Comparison of ENCODE assay signal across 3 cellular contexts in the genomic region with DNA sequence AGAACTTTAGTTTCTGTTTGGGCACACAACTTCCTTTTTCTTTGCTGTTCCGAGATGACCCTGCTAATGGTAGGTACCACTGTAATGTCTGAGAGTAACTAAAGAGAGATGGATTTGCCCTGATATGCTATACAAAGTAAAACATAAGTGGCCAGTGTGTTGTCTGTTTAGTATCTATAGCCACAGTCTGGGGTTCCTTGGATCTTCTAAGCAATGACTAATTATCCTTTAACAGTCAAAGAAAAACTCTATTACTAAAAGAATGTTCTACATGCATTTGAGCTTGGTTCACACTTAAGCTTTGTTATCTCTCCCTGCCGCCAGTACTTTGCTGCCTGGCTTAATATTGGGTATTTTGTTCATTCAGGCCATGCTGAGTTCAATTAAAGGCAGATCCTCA.
TF ChIP-seq lines count a peak whose summit lies in the region.

No MANE protein-coding gene starts in this region.

TF ChIP-seq in SK-N-SH treated with all-trans-retinoic acid at 6 μM for 48 hours, 23 proteins besides CTCF, POLR2A, EP300 and RAD21 (continues in another document):
- TF ChIP-seq, protein P1, sequence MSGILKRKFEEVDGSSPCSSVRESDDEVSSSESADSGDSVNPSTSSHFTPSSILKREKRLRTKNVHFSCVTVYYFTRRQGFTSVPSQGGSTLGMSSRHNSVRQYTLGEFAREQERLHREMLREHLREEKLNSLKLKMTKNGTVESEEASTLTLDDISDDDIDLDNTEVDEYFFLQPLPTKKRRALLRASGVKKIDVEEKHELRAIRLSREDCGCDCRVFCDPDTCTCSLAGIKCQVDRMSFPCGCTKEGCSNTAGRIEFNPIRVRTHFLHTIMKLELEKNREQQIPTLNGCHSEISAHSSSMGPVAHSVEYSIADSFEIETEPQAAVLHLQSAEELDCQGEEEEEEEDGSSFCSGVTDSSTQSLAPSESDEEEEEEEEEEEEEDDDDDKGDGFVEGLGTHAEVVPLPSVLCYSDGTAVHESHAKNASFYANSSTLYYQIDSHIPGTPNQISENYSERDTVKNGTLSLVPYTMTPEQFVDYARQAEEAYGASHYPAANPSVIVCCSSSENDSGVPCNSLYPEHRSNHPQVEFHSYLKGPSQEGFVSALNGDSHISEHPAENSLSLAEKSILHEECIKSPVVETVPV (CRISPR knock-in tag; IDR thresholded peaks at IDR 0.05), result no peak
- TF ChIP-seq, protein P2, sequence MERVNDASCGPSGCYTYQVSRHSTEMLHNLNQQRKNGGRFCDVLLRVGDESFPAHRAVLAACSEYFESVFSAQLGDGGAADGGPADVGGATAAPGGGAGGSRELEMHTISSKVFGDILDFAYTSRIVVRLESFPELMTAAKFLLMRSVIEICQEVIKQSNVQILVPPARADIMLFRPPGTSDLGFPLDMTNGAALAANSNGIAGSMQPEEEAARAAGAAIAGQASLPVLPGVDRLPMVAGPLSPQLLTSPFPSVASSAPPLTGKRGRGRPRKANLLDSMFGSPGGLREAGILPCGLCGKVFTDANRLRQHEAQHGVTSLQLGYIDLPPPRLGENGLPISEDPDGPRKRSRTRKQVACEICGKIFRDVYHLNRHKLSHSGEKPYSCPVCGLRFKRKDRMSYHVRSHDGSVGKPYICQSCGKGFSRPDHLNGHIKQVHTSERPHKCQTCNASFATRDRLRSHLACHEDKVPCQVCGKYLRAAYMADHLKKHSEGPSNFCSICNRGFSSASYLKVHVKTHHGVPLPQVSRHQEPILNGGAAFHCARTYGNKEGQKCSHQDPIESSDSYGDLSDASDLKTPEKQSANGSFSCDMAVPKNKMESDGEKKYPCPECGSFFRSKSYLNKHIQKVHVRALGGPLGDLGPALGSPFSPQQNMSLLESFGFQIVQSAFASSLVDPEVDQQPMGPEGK (CRISPR knock-in tag; IDR thresholded peaks at IDR 0.05; ENCODE audit: borderline replicate concordance), result no peak
- no peak for TF ChIP-seq ZFP30 (CRISPR knock-in tag; IDR thresholded peaks at IDR 0.05)
- TF ChIP-seq, protein P3, sequence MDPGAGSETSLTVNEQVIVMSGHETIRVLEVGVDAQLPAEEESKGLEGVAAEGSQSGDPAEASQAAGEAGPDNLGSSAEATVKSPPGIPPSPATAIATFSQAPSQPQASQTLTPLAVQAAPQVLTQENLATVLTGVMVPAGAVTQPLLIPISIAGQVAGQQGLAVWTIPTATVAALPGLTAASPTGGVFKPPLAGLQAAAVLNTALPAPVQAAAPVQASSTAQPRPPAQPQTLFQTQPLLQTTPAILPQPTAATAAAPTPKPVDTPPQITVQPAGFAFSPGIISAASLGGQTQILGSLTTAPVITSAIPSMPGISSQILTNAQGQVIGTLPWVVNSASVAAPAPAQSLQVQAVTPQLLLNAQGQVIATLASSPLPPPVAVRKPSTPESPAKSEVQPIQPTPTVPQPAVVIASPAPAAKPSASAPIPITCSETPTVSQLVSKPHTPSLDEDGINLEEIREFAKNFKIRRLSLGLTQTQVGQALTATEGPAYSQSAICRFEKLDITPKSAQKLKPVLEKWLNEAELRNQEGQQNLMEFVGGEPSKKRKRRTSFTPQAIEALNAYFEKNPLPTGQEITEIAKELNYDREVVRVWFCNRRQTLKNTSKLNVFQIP (CRISPR knock-in tag; IDR thresholded peaks at IDR 0.05; ENCODE audit: borderline replicate concordance, low read depth), result no peak
- no peak for TF ChIP-seq ZC3H10 (CRISPR knock-in tag; IDR thresholded peaks at IDR 0.05)

TF ChIP-seq in SK-N-SH, 30 proteins besides CTCF, POLR2A, EP300 and RAD21:
- TF ChIP-seq RCOR1 (IDR thresholded peaks at IDR 0.05; ENCODE audit: low read length), result no peak
TF ChIP-seq in SK-N-SH: peak in this region for 0.

TF ChIP-seq in H1, 55 proteins besides CTCF, POLR2A, EP300 and RAD21:
- TF ChIP-seq TAF1 (IDR thresholded peaks at IDR 0.05; ENCODE audit: low read depth, low read length) (no peak), RFX5 (IDR thresholded peaks at IDR 0.05; ENCODE audit: borderline replicate concordance, low read depth, low read length) (no peak), SP2 (IDR thresholded peaks at IDR 0.05; ENCODE audit: low read length) (no peak), CBX5 (IDR thresholded peaks at IDR 0.05; ENCODE audit: low read depth, low read length) (no peak), RNF2 (IDR thresholded peaks at IDR 0.05; ENCODE audit: borderline replicate concordance, low read depth, low read length, missing control alignments, poor library complexity, severe bottlenecking) (no peak), ZNF274 (IDR thresholded peaks at IDR 0.05; ENCODE audit: borderline replicate concordance, extremely low read depth, low read length) (no peak), SP1 (IDR thresholded peaks at IDR 0.05; ENCODE audit: low read depth, low read length) (no peak)
